Comparison of ENCODE assay signal across 2 cellular contexts in genomic region chr5:81606150-81606549, GRCh38.
TF ChIP-seq lines count a peak whose summit lies in the region.

No MANE protein-coding gene starts in this region.

TF ChIP-seq in GM23338, 12 proteins besides CTCF, POLR2A, EP300 and RAD21 (continued from another document):
- TF ChIP-seq ZNF462 (CRISPR knock-in tag; IDR thresholded peaks at IDR 0.05) (peak; percentile 98), ZNF114 (CRISPR knock-in tag; IDR thresholded peaks at IDR 0.05) (peak; percentile 65; the same call in 1 of the 2 replicates)

TF ChIP-seq in GM12878, 131 proteins besides CTCF, POLR2A, EP300 and RAD21 (continued from another document):
- TF ChIP-seq MLLT1 (IDR thresholded peaks at IDR 0.05) (no peak), PRDM15 (CRISPR knock-in tag; IDR thresholded peaks at IDR 0.05) (no peak), ESRRA (IDR thresholded peaks at IDR 0.05; ENCODE audit: low read length) (no peak), RUNX3 (IDR thresholded peaks at IDR 0.05; ENCODE audit: low read length) (0 out of 2 replicates have a peak, but pooled peaks have one; percentile 9)
